8 cellular contexts compared by ENCODE assay signal in the genomic region with DNA sequence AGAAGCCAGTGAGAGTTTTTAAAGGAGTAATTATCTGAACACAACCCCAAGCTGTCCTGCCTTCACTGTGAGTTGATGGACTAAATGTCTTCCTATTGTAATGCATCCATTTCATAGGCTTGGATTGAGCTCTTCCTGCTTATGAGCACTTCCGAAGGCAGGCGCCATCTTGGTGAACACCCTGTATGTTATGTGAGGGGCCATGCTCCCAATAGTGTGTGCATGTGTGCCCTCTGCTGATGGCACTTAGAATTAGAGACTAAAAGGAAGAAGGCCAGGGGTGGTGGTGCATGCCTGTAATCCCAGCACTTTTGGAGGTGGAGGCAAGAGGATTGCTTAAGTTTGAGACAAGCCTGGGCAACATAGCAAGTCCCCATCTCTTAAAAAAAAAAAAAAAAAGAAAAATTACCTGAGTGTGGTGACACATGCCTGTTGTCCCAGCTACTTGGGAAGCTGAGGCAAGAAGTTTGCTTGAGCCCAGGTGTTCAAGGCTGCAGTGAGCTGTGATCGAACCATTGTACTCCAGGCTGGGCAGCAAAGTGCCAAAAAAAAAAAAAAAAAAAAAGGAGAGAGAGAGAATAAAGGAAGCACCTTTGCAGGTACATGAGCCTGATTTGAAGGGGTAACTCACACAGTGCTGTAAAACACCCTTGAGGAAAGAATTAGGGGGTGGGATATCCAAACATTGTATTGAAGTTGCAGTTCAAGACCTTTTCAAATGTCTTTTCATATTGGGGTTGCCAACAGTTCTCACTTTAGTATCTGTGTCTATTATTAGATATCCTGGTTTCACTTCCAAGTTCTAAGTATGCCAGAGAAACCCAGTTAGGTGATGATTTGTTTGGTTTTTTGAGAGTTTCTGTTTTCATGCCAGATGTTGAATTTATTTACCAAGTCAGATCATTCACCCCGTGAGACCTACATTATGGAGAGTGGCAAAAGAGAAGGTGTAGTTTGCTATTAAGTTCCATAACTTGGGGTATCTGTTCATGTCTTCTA.
DNase-seq lines count a peak whose midpoint lies in the region; ATAC-seq and TF ChIP-seq lines count a peak whose summit lies in the region.

No MANE protein-coding gene starts in this region.

- no peaks in the 10 kb centered on the region for H3K9me2 ChIP-seq in Loucy (replicated peaks; ENCODE audit: low read depth, low read length)

- H3K4me1 ChIP-seq in Loucy (ENCODE audit: insufficient read depth, low read length, poor library complexity, severe bottlenecking) = peaks cover 47% of the 10 kb centered on the region
- peaks cover 0 to 13% of the 10 kb centered on the region in 2 donors for H3K4me1 ChIP-seq in uterus

- peak overlapping the region; percentile 23 for H3K4me3 ChIP-seq in Loucy (ENCODE audit: low read length, poor library complexity, severe bottlenecking)
- H3K4me3 ChIP-seq in uterus = no peak overlapping the region

- peak overlapping the region; percentile 38 for H3K4me3 Mint-ChIP-seq in activated naive CD4-positive, alpha-beta T cell treated with anti-CD3 and anti-CD28 coated beads, Interleukin-2, amount 50 U/mL, for 24 hours
- H3K4me3 Mint-ChIP-seq in activated T-helper 17 cell treated with anti-CD3 and anti-CD28 coated beads, Interleukin-2, amount 50 U/mL, for 72 hours = peak overlapping the region; percentile 67

- H3K9me3 Mint-ChIP-seq in activated naive CD4-positive, alpha-beta T cell treated with anti-CD3 and anti-CD28 coated beads, Interleukin-2, amount 50 U/mL, for 24 hours = peaks cover 7% of the 10 kb centered on the region
- H3K9me3 Mint-ChIP-seq in activated T-helper 17 cell treated with anti-CD3 and anti-CD28 coated beads, Interleukin-2, amount 50 U/mL, for 72 hours = no peaks in the 10 kb centered on the region

- DNase-seq in activated naive CD4-positive, alpha-beta T cell treated with anti-CD3 and anti-CD28 coated beads, Interleukin-2, amount 50 U/mL, for 16 hours = no peak
- DNase-seq in H4 (ENCODE audit: low spot score) (peak; percentile 36), lung microvascular endothelial cell (ENCODE audit: low read depth in 2 of 2) (peak; percentile 28 to 42), middle frontal gyrus (ENCODE audit: extremely low spot score, low spot score) (no peak), uterus (no peak)

- H3K4me2 ChIP-seq in Loucy (ENCODE audit: low read depth, low read length, poor library complexity, severe bottlenecking) = peak overlapping the region; percentile 54

- H3K79me2 ChIP-seq in Loucy (ENCODE audit: insufficient read depth, low read length) = peaks cover 83% of the 10 kb centered on the region

- peak; percentile 3 for ATAC-seq in activated T-helper 17 cell treated with anti-CD3 and anti-CD28 coated beads, Interleukin-2, amount 50 U/mL, for 72 hours (replicated peaks)

- peak; percentile 63 for TF ChIP-seq CTCF in Loucy (conservative IDR thresholded peaks at IDR 0.05; ENCODE audit: low read length)
- TF ChIP-seq CTCF in uterus (IDR thresholded peaks at IDR 0.05) = no peak

- H3K27me3 Mint-ChIP-seq in activated naive CD4-positive, alpha-beta T cell treated with anti-CD3 and anti-CD28 coated beads, Interleukin-2, amount 50 U/mL, for 24 hours = no peaks in the 10 kb centered on the region
- no peaks in the 10 kb centered on the region for H3K27me3 Mint-ChIP-seq in activated T-helper 17 cell treated with anti-CD3 and anti-CD28 coated beads, Interleukin-2, amount 50 U/mL, for 72 hours

- peaks cover 3% of the 10 kb centered on the region for H3K36me3 Mint-ChIP-seq in activated naive CD4-positive, alpha-beta T cell treated with anti-CD3 and anti-CD28 coated beads, Interleukin-2, amount 50 U/mL, for 24 hours
- H3K36me3 Mint-ChIP-seq in activated T-helper 17 cell treated with anti-CD3 and anti-CD28 coated beads, Interleukin-2, amount 50 U/mL, for 72 hours (ENCODE audit: low read depth) = peaks cover 38% of the 10 kb centered on the region

- intact Hi-C loops in uterus (cut with DNase I; ENCODE audit: low total_unique reads) = no loop called here

- no peaks in the 10 kb centered on the region for H3K9me3 ChIP-seq in Loucy (ENCODE audit: insufficient read depth, low read depth, low read length)
- no peaks in the 10 kb centered on the region for H3K9me3 ChIP-seq in uterus

- peak overlapping the region; percentile 71 for H3K9ac ChIP-seq in Loucy (ENCODE audit: low read depth, low read length, poor library complexity, severe bottlenecking)

- no peak for TF ChIP-seq POLR2A in uterus (IDR thresholded peaks at IDR 0.05)

- H3K36me3 ChIP-seq in Loucy (ENCODE audit: insufficient read depth, low read length) (peaks cover 36% of the 10 kb centered on the region; the same call in 1 of the 2 replicates), uterus (no peaks in the 10 kb centered on the region)

- H2AFZ ChIP-seq in Loucy (ENCODE audit: low read length) = no peak overlapping the region

- H3K27me3 ChIP-seq in Loucy (ENCODE audit: insufficient read depth, low read length, poor library complexity, severe bottlenecking) (no peaks in the 10 kb centered on the region), uterus (no peaks in the 10 kb centered on the region)

- H3K27ac ChIP-seq in uterus = peak overlapping the region in 1 of 2 donors; percentile 22

- peaks cover 15% of the 10 kb centered on the region for H3F3A ChIP-seq in Loucy (ENCODE audit: low read depth)

- H3K4me1 Mint-ChIP-seq in activated naive CD4-positive, alpha-beta T cell treated with anti-CD3 and anti-CD28 coated beads, Interleukin-2, amount 50 U/mL, for 24 hours = peaks cover 37% of the 10 kb centered on the region
- H3K4me1 Mint-ChIP-seq in activated T-helper 17 cell treated with anti-CD3 and anti-CD28 coated beads, Interleukin-2, amount 50 U/mL, for 72 hours = peaks cover 44% of the 10 kb centered on the region

- peak overlapping the region; percentile 91 for H3K27ac Mint-ChIP-seq in activated naive CD4-positive, alpha-beta T cell treated with anti-CD3 and anti-CD28 coated beads, Interleukin-2, amount 50 U/mL, for 24 hours
- H3K27ac Mint-ChIP-seq in activated T-helper 17 cell treated with anti-CD3 and anti-CD28 coated beads, Interleukin-2, amount 50 U/mL, for 72 hours = peak overlapping the region; percentile 2

- H4K20me1 ChIP-seq in Loucy (ENCODE audit: insufficient read depth, low read length, poor library complexity, severe bottlenecking) = no peaks in the 10 kb centered on the region

Comparison
In these comparisons a context has a peak if more than half of its experiments do, and no peak if none do; other contexts are left out.
1. DNase-seq: peak in H4 (single experiment) and lung microvascular endothelial cell (2 of 2); none in activated naive CD4-positive, alpha-beta T cell treated with anti-CD3 and anti-CD28 coated beads, Interleukin-2, amount 50 U/mL, for 16 hours (single experiment), middle frontal gyrus (single experiment) and uterus (0 of 2).